2 cellular contexts compared by ENCODE assay signal in the genomic region with DNA sequence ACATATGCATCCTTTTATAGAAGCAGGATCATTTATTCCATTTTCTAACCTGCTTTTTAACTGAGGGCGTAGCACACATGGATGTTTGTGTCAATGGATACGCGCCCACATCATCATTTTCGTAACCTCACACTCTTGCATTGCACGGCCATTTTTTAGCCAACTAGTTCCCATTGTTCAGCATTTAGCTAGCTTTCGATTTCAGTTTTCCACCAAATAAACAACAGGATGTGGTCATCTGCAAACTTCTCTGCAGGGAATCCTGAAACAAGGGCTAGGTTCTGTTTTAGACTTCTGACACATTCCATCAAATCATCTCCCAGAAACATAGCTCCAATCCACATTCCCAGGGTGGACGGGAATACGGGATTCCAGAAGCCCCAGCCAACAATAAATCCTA.
TF ChIP-seq lines count a peak whose summit lies in the region.

No MANE protein-coding gene starts in this region.

TF ChIP-seq in HepG2, 621 proteins besides CTCF, POLR2A, EP300 and RAD21:
- TF ChIP-seq HCFC1 (IDR thresholded peaks at IDR 0.05; ENCODE audit: low read depth, low read length), result no peak
- 0 out of 2 replicates have a peak, but pooled peaks have one; percentile 21 for TF ChIP-seq NFATC3 (CRISPR knock-in tag; IDR thresholded peaks at IDR 0.05)

TF ChIP-seq in HEK293T, 16 proteins besides CTCF, POLR2A, EP300 and RAD21 (continued from another document):
- no peak for TF ChIP-seq HDGF (IDR thresholded peaks at IDR 0.05; ENCODE audit: borderline replicate concordance)
- no peak for TF ChIP-seq BHLHE40 (IDR thresholded peaks at IDR 0.05; ENCODE audit: borderline replicate concordance)
- no peak for TF ChIP-seq ZNF384 (IDR thresholded peaks at IDR 0.05)
- no peak for TF ChIP-seq FOXA1 (IDR thresholded peaks at IDR 0.05)
- no peak for TF ChIP-seq CTBP1 (IDR thresholded peaks at IDR 0.05; ENCODE audit: borderline replicate concordance)
- TF ChIP-seq FOXK2 (IDR thresholded peaks at IDR 0.05), result no peak
- TF ChIP-seq NFRKB (IDR thresholded peaks at IDR 0.05), result no peak
- TF ChIP-seq LEF1 (IDR thresholded peaks at IDR 0.05; ENCODE audit: borderline replicate concordance), result no peak
